Comparison of ENCODE assay signal across 16 cellular contexts in the genomic region with DNA sequence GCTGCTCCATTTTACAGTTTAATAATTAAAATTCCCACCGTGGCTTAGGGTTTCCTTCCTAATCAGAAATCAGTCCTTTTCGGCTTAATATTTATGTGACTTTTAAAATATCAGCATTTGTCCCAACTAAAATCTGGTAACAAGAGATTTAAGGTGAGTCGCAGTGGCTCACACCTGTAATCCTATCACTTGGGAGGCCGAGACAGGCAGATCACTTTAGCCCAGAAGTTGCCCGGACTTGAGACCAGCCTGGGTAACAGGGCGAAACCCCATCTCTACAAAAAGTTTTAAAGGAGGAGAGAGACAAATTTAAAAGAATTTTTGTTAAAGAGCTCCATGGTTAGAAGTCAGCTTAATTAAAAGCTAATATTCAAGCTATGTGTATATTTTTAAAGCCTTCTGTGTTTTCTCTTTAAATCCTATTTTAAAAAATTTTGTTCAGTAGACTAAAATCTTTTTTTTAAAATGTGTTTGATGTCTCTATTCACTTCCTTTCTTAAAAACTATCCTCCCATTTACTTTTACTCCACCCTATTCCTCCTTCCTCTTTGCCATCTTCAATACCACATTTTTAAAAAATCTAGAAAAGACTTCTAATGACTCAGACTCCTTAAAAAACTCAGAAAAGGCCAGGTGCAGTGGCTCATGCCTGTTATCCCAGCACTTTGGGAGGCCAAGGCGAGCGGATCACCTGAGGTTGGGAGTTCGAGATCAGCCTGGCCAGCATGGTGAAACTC. TPM values are rescaled to one million over a fixed set of nuclear protein-coding genes. Genes with fewer than 3 reads are reported as not detected.
"Had no signal": no experiment of that assay in that cellular context is flagged by ENCODE, and none has a peak within 500 bp of the region (broad histone marks: within the 10 kb centered on the region; RNA-seq: fewer than 3 reads in every experiment).

No MANE protein-coding gene starts in this region.

- H3K4me1 Mint-ChIP-seq: natural killer cell; stimulated activated effector memory CD8-positive, alpha-beta T cell treated with anti-CD3 and anti-CD28 coated beads, Interleukin-12 subunit alpha, Interleukin-12 subunit beta, amount 100 ng/mL, for 72 hours had no signal

- H3K9me3 Mint-ChIP-seq: effector memory CD8-positive, alpha-beta T cell; natural killer cell; stimulated activated effector memory CD8-positive, alpha-beta T cell treated with anti-CD3 and anti-CD28 coated beads, Interleukin-12 subunit alpha, Interleukin-12 subunit beta, amount 100 ng/mL, for 72 hours had no signal

- H3K9me3 ChIP-seq: lower lobe of right lung, tibial artery, uterus had no signal

- H3K36me3 Mint-ChIP-seq: natural killer cell; stimulated activated effector memory CD8-positive, alpha-beta T cell treated with anti-CD3 and anti-CD28 coated beads, Interleukin-12 subunit alpha, Interleukin-12 subunit beta, amount 100 ng/mL, for 72 hours had no signal

- DNase-seq: activated CD4-positive, alpha-beta T cell treated with anti-CD3 and anti-CD28 coated beads, Interleukin-2, amount 50 U/mL, for 1 hour; activated effector memory CD4-positive, alpha-beta T cell treated with anti-CD3 and anti-CD28 coated beads, Interleukin-2, amount 50 U/mL, for 16 hours; activated T-cell treated with anti-CD3 and anti-CD28 coated beads, Interleukin-2, amount 50 U/mL, for 1 hour; central memory CD4-positive, alpha-beta T cell; effector memory CD8-positive, alpha-beta T cell; hypothalamus; lower lobe of right lung; natural killer cell; nucleus accumbens; right cardiac atrium; tibial artery; uterus had no signal

- H3K4me3 Mint-ChIP-seq: effector memory CD8-positive, alpha-beta T cell; natural killer cell; stimulated activated effector memory CD8-positive, alpha-beta T cell treated with anti-CD3 and anti-CD28 coated beads, Interleukin-12 subunit alpha, Interleukin-12 subunit beta, amount 100 ng/mL, for 72 hours had no signal

- H3K27me3 ChIP-seq: uterus had no signal

- H3K27ac ChIP-seq: lower lobe of right lung, tibial artery, uterus had no signal

- ATAC-seq: effector memory CD8-positive, alpha-beta T cell; lower lobe of right lung; natural killer cell; right cardiac atrium; stimulated activated effector memory CD8-positive, alpha-beta T cell treated with anti-CD3 and anti-CD28 coated beads, Interleukin-12 subunit alpha, Interleukin-12 subunit beta, amount 100 ng/mL, for 72 hours had no signal

- H3K27ac Mint-ChIP-seq: effector memory CD8-positive, alpha-beta T cell; natural killer cell; stimulated activated effector memory CD8-positive, alpha-beta T cell treated with anti-CD3 and anti-CD28 coated beads, Interleukin-12 subunit alpha, Interleukin-12 subunit beta, amount 100 ng/mL, for 72 hours had no signal

RNA-seq across cellular contexts. Expression of gene TAC3, which starts 3.8 kb away (rescaled TPM):
- total RNA-seq: glomerular endothelial cell, lower lobe of right lung, mononuclear cell, natural killer cell, right cardiac atrium, uterus had no signal

RNA-seq across cellular contexts. Expression of gene MYO1A, which starts 29.8 kb away (rescaled TPM):
- total RNA-seq: glomerular endothelial cell, smooth muscle cell had no signal
